ENCODE assay signal across 23 cellular contexts in the genomic region with DNA sequence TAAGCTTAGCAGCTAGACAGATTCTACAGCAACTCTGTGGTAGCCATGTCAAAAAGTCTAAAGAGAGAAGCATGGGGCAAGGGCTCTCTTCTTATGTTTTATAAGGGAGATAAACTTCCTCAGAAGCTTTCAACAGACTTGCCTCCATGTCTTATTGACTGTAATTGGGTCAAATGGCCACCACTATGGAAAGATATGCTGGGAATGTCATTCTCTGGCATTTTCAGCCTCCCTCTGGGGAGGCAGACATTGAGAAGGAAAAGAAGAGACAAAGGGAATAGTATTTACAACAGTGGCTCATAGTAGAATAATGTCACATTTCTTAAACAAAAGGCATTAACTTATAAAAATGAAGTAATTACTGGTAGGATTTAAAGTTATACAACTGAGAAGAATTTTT.
DNase-seq lines count a peak whose midpoint lies in the region; ATAC-seq, FAIRE-seq and TF ChIP-seq lines count a peak whose summit lies in the region.
"Had no signal": no experiment of that assay in that cellular context is flagged by ENCODE, and none has a peak within 500 bp of the region (broad histone marks: within the 10 kb centered on the region; RNA-seq: fewer than 3 reads in every experiment).

No MANE protein-coding gene starts in this region.

- no peaks in the 10 kb centered on the region for H4K20me1 ChIP-seq in H1 (replicated peaks in 1 of 2; ENCODE audit: control insufficient read depth in 1 of 2, insufficient read depth in 2 of 2, low read length in 2 of 2)
- H4K20me1 ChIP-seq: BLaER1 treated with 17β-estradiol and CSF1 and Interleukin-3, amounts not matched to agents 10 nM and 100 nM had no signal

- no peaks in the 10 kb centered on the region for H3K9me3 ChIP-seq in H1 (ENCODE audit: insufficient read depth in 2 of 2, low read depth in 1 of 2, low read length in 1 of 2)
- H3K9me3 ChIP-seq in neuron (ENCODE audit: low read length) = no peaks in the 10 kb centered on the region
- H3K9me3 ChIP-seq in lower lobe of right lung = no peaks in the 10 kb centered on the region
- H3K9me3 ChIP-seq: BE2C; BLaER1 treated with 17β-estradiol and CSF1 and Interleukin-3, amounts not matched to agents 10 nM and 100 nM had no signal

- H3K23me2 ChIP-seq in H1 (ENCODE audit: low read depth, low read length) = no peaks in the 10 kb centered on the region; the same call in 1 of the 2 replicates

- H4K5ac ChIP-seq in H1 (ENCODE audit: insufficient read length, low read depth, low read length) = no peak overlapping the region

- CTCF ChIA-PET in H1 (lab: Charles Lee; ENCODE audit: partially characterized antibody) = interaction anchor here (1.1 to 1.2 kb wide), 3 partner anchors 9 to 32 kb away, joined by 3 to 6 read pairs (median 3); no protein-coding TSS in a partner anchor

- H3K79me2 ChIP-seq in H1 (ENCODE audit: control insufficient read depth in 1 of 2, insufficient read depth in 2 of 2, low read length in 2 of 2) = no peaks in the 10 kb centered on the region

- no peaks in the 10 kb centered on the region for H3K36me3 ChIP-seq in H1 (ENCODE audit: control insufficient read depth in 2 of 4, insufficient read depth in 4 of 4, low read length in 3 of 4)
- no peaks in the 10 kb centered on the region for H3K36me3 ChIP-seq in neuron (ENCODE audit: insufficient read depth, low read length)
- no peaks in the 10 kb centered on the region for H3K36me3 ChIP-seq in lower lobe of right lung
- H3K36me3 ChIP-seq: BE2C; BLaER1 treated with 17β-estradiol and CSF1 and Interleukin-3, amounts not matched to agents 10 nM and 100 nM had no signal

- no peaks in the 10 kb centered on the region; a peak in 1 of 7 replicates for H3K4me1 ChIP-seq in H1 (replicated peaks in 1 of 4; ENCODE audit: control insufficient read depth in 3 of 4, insufficient read depth in 4 of 4, low read length in 3 of 4)
- no peaks in the 10 kb centered on the region for H3K4me1 ChIP-seq in neuron (ENCODE audit: insufficient read depth, low read length)
- H3K4me1 ChIP-seq in lower lobe of right lung = no peaks in the 10 kb centered on the region
- H3K4me1 ChIP-seq: BE2C; BLaER1 treated with 17β-estradiol and CSF1 and Interleukin-3, amounts not matched to agents 10 nM and 100 nM had no signal

- no peak for ATAC-seq in lower lobe of right lung
- no peak for ATAC-seq in GM21360 (IDR thresholded peaks at IDR 0.05; ENCODE audit: unreplicated experiment)
- ATAC-seq: HCT116 had no signal

- H4K91ac ChIP-seq in H1 (replicated peaks; ENCODE audit: insufficient read length, low read length) = no peak overlapping the region

- no peak overlapping the region for H4K8ac ChIP-seq in H1 (ENCODE audit: extremely low read depth, insufficient read depth, low read length)

- no peak overlapping the region for H3K4ac ChIP-seq in H1 (replicated peaks; ENCODE audit: insufficient read length, low read depth, low read length)

- no peak overlapping the region for H2BK12ac ChIP-seq in H1 (ENCODE audit: low read depth, low read length)

- no peak overlapping the region for H3K23ac ChIP-seq in H1 (ENCODE audit: insufficient read length)

- H2AFZ ChIP-seq in H1 (ENCODE audit: low read length) (peak overlapping the region; percentile 65; the same call in 1 of the 2 replicates), neuron (ENCODE audit: low read depth, low read length) (peak overlapping the region; percentile 26)

- TF ChIP-seq CTCF in H1 (IDR thresholded peaks at IDR 0.05; ENCODE audit: control extremely low read depth in 1 of 3, insufficient read depth in 1 of 3, low read depth in 1 of 3, low read length in 3 of 3) (no peak), lower lobe of right lung (IDR thresholded peaks at IDR 0.05) (no peak)

- no peaks in the 10 kb centered on the region for H3K79me1 ChIP-seq in H1 (ENCODE audit: low read depth, low read length)

- H3K4me3 ChIP-seq in H1 (ENCODE audit: extremely low read depth in 1 of 4, insufficient read depth in 2 of 4, low read depth in 3 of 4, low read length in 4 of 4) (no peak overlapping the region), neuron (ENCODE audit: low read length) (no peak overlapping the region), lower lobe of right lung (no peak overlapping the region)
- H3K4me3 ChIP-seq: BLaER1 treated with 17β-estradiol and CSF1 and Interleukin-3, amounts not matched to agents 10 nM and 100 nM had no signal

- no peak overlapping the region for H3K4me2 ChIP-seq in H1 (ENCODE audit: insufficient read depth in 1 of 2, low read depth in 2 of 2, low read length in 2 of 2)
- H3K4me2 ChIP-seq: BLaER1 treated with 17β-estradiol and CSF1 and Interleukin-3, amounts not matched to agents 10 nM and 100 nM had no signal

- no peak overlapping the region for H2BK120ac ChIP-seq in H1 (replicated peaks; ENCODE audit: low read depth, low read length)

- POLR2A ChIA-PET in H1 (lab: Charles Lee; ENCODE audit: partially characterized antibody) = no interaction called here

- H3K14ac ChIP-seq in H1 (ENCODE audit: insufficient read length) = no peak overlapping the region

- DNase-seq in ELF-1 (ENCODE audit: low read depth, low spot score) (peak; percentile 4), H1 (ENCODE audit: low read depth in 1 of 2, low spot score in 2 of 2) (no peak), islet precursor cell (peak; percentile 65), lower lobe of right lung (no peak), DMS53 treated with DMSO at 0.1 percent for 48 hours (lab: John Stamatoyannopoulos, UW; ENCODE audit: unreplicated experiment) (no peak), cerebellum (ENCODE audit: low spot score) (no peak)
- DNase-seq: AML-193; BE2C; CD4-positive, alpha-beta T cell; CD8-positive, alpha-beta memory T cell; DMS 273 treated with DMSO at 0.1 percent for 48 hours; DMS79 treated with DMSO at 0.1 percent for 48 hours; H9 had no signal

- no peak overlapping the region for H2BK15ac ChIP-seq in H1 (ENCODE audit: low read length)

- no peak overlapping the region for H3K56ac ChIP-seq in H1 (replicated peaks; ENCODE audit: insufficient read length, low read depth, low read length)

- TF ChIP-seq EP300 in H1 (IDR thresholded peaks at IDR 0.05; ENCODE audit: borderline replicate concordance in 1 of 2, low read depth in 2 of 2, low read length in 2 of 2) = no peak

- intact Hi-C loops in lower lobe of right lung (cut with DNase I) = no loop called here

- H2BK20ac ChIP-seq in H1 (ENCODE audit: low read length) = no peak overlapping the region

- no peak overlapping the region for H2AK5ac ChIP-seq in H1 (ENCODE audit: low read depth, low read length)

- no peak overlapping the region for H3K9ac ChIP-seq in H1 (replicated peaks in 1 of 4; ENCODE audit: extremely low read depth in 1 of 4, low read depth in 3 of 4, low read length in 3 of 4)
- H3K9ac ChIP-seq: BLaER1 treated with 17β-estradiol and CSF1 and Interleukin-3, amounts not matched to agents 10 nM and 100 nM had no signal

- no peak for FAIRE-seq in H1 (lab: Jason Lieb, UNC)
- FAIRE-seq: A204.1, D721Med, G401.6, GM12892, GM19239 had no signal

- no peak for TF ChIP-seq POLR2A in H1 (IDR thresholded peaks at IDR 0.05; ENCODE audit: control extremely low read depth in 1 of 2, low read depth in 2 of 2, low read length in 2 of 2)

- no peak for TF ChIP-seq RAD21 in H1 (IDR thresholded peaks at IDR 0.05 in 1 of 2, conservative IDR thresholded peaks at IDR 0.05 in 1 of 2; ENCODE audit: low read depth in 2 of 2, low read length in 2 of 2)

- no peaks in the 10 kb centered on the region for H3K27me3 ChIP-seq in H1 (replicated peaks in 1 of 4; ENCODE audit: control insufficient read depth in 3 of 4, extremely low read depth in 1 of 4, insufficient read depth in 3 of 4, low read length in 3 of 4)
- no peaks in the 10 kb centered on the region for H3K27me3 ChIP-seq in neuron (ENCODE audit: insufficient read depth, low read length)
- no peaks in the 10 kb centered on the region for H3K27me3 ChIP-seq in lower lobe of right lung (ENCODE audit: low read depth)
- H3K27me3 ChIP-seq: BE2C; BLaER1 treated with 17β-estradiol and CSF1 and Interleukin-3, amounts not matched to agents 10 nM and 100 nM had no signal

- no peak overlapping the region for H2BK5ac ChIP-seq in H1 (ENCODE audit: low read depth, low read length)

- H3K27ac ChIP-seq in H1 (ENCODE audit: low read depth, low read length) = no peak overlapping the region
- H3K27ac ChIP-seq in lower lobe of right lung = no peak overlapping the region
- H3K27ac ChIP-seq: 22Rv1; BLaER1 treated with 17β-estradiol and CSF1 and Interleukin-3, amounts not matched to agents 10 nM and 100 nM had no signal

- no peak overlapping the region; the same call in 1 of the 2 replicates for H3K18ac ChIP-seq in H1 (ENCODE audit: extremely low read depth, low read length)

TF ChIP-seq in H1, 55 proteins besides CTCF, POLR2A, EP300 and RAD21:
- no peak for TF ChIP-seq RNF2 (IDR thresholded peaks at IDR 0.05; ENCODE audit: borderline replicate concordance, low read depth, low read length, missing control alignments, poor library complexity, severe bottlenecking)
- TF ChIP-seq TEAD4 (IDR thresholded peaks at IDR 0.05; ENCODE audit: low read depth, low read length) = peak; percentile 77

Comparison
In these comparisons a context has a peak if more than half of its experiments do, and no peak if none do; other contexts are left out.
1. DNase-seq: peak in ELF-1 (single experiment) and islet precursor cell (single experiment); none in H1 (0 of 2), lower lobe of right lung (single experiment), DMS53 treated with DMSO at 0.1 percent for 48 hours (single experiment) and cerebellum (single experiment).